In the genomic region with DNA sequence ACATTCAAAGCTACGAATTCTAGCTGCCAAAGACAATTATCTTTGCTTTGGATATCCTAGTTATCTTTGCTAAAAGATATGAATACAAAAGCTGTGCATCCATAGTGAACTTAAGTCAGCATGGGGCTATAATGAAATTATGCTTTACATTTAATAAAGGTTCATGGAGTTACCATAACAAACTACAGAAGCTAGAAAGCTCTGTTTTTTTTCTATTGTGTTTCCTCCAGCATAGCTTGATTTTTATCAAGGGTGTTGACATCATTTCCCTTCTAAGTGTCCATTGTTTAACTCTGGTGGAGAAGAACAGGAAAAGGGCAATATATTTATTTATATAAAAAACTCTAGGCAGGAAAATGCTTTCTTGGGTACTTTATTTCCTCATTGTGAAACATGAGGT, we compare ENCODE assay signal across 19 cellular contexts.
"Had no signal": no experiment of that assay in that cellular context is flagged by ENCODE, and none has a peak within 500 bp of the region (broad histone marks: within the 10 kb centered on the region; RNA-seq: fewer than 3 reads in every experiment).

No MANE protein-coding gene starts in this region.

- H3K36me3 ChIP-seq: esophagus squamous epithelium, thyroid gland had no signal

- H3K27ac Mint-ChIP-seq: activated CD4-positive, alpha-beta T cell treated with anti-CD3 and anti-CD28 coated beads, Interleukin-2, amount 10 ng/mL, durations not matched to agents 7 days and 5 days; activated CD8-positive, alpha-beta T cell treated with anti-CD3 and anti-CD28 coated beads, Interleukin-2, amount 10 ng/mL, durations not matched to agents 7 days and 5 days; activated naive CD4-positive, alpha-beta T cell treated with anti-CD3 and anti-CD28 coated beads, Interleukin-2, amount 10 ng/mL, durations not matched to agents 7 days and 5 days; activated naive CD8-positive, alpha-beta T cell treated with anti-CD3 and anti-CD28 coated beads, Interleukin-2, amount 50 U/mL, for 24 hours; activated T-cell treated with anti-CD3 and anti-CD28 coated beads, Interleukin-2, amount 50 U/mL, for 24 hours; immature natural killer cell; natural killer cell; T-cell had no signal

- H3K4me1 ChIP-seq: esophagus squamous epithelium, foreskin keratinocyte, thyroid gland had no signal

- H3K4me3 Mint-ChIP-seq: activated CD4-positive, alpha-beta T cell treated with anti-CD3 and anti-CD28 coated beads, Interleukin-2, amount 10 ng/mL, durations not matched to agents 7 days and 5 days; activated CD8-positive, alpha-beta T cell treated with anti-CD3 and anti-CD28 coated beads, Interleukin-2, amount 10 ng/mL, durations not matched to agents 7 days and 5 days; activated naive CD4-positive, alpha-beta T cell treated with anti-CD3 and anti-CD28 coated beads, Interleukin-2, amount 10 ng/mL, durations not matched to agents 7 days and 5 days; activated naive CD8-positive, alpha-beta T cell treated with anti-CD3 and anti-CD28 coated beads, Interleukin-2, amount 50 U/mL, for 24 hours; activated T-cell treated with anti-CD3 and anti-CD28 coated beads, Interleukin-2, amount 50 U/mL, for 24 hours; immature natural killer cell; natural killer cell; T-cell had no signal

- H3K27ac ChIP-seq: coronary artery, esophagus squamous epithelium, foreskin keratinocyte, thyroid gland had no signal

- H3K36me3 Mint-ChIP-seq: activated naive CD4-positive, alpha-beta T cell treated with anti-CD3 and anti-CD28 coated beads, Interleukin-2, amount 10 ng/mL, durations not matched to agents 7 days and 5 days; immature natural killer cell; natural killer cell; T-cell had no signal

- H3K27me3 ChIP-seq: esophagus squamous epithelium, foreskin keratinocyte, thyroid gland had no signal

- H3K4me3 ChIP-seq: coronary artery, esophagus squamous epithelium, thyroid gland had no signal

- H3K27me3 Mint-ChIP-seq: activated CD4-positive, alpha-beta T cell treated with anti-CD3 and anti-CD28 coated beads, Interleukin-2, amount 10 ng/mL, durations not matched to agents 7 days and 5 days; activated naive CD4-positive, alpha-beta T cell treated with anti-CD3 and anti-CD28 coated beads, Interleukin-2, amount 10 ng/mL, durations not matched to agents 7 days and 5 days; activated naive CD8-positive, alpha-beta T cell treated with anti-CD3 and anti-CD28 coated beads, Interleukin-2, amount 50 U/mL, for 24 hours; T-cell had no signal

- H3K4me1 Mint-ChIP-seq: activated CD4-positive, alpha-beta T cell treated with anti-CD3 and anti-CD28 coated beads, Interleukin-2, amount 10 ng/mL, durations not matched to agents 7 days and 5 days; activated naive CD4-positive, alpha-beta T cell treated with anti-CD3 and anti-CD28 coated beads, Interleukin-2, amount 10 ng/mL, durations not matched to agents 7 days and 5 days; activated naive CD8-positive, alpha-beta T cell treated with anti-CD3 and anti-CD28 coated beads, Interleukin-2, amount 50 U/mL, for 24 hours; immature natural killer cell; natural killer cell; T-cell had no signal

- H3K9me3 ChIP-seq: thyroid gland had no signal

- DNase-seq: activated CD4-positive, alpha-beta T cell treated with anti-CD3 and anti-CD28 coated beads, Interleukin-2, amount 10 ng/mL, durations not matched to agents 7 days and 5 days; activated CD8-positive, alpha-beta T cell treated with anti-CD3 and anti-CD28 coated beads, Interleukin-2, amount 10 ng/mL, durations not matched to agents 7 days and 5 days; activated naive CD4-positive, alpha-beta T cell treated with anti-CD3 and anti-CD28 coated beads, Interleukin-2, amount 10 ng/mL, durations not matched to agents 7 days and 5 days; activated naive CD8-positive, alpha-beta T cell treated with anti-CD3 and anti-CD28 coated beads, Interleukin-2, amount 50 U/mL, for 24 hours; activated T-cell treated with anti-CD3 and anti-CD28 coated beads, Interleukin-2, amount 50 U/mL, for 24 hours; aorta; effector CD4-positive, alpha-beta T cell; esophagus squamous epithelium; foreskin keratinocyte; immature natural killer cell; kidney glomerular epithelial cell; mesenchymal stem cell; natural killer cell; posterior cingulate gyrus; stimulated activated CD4-positive, alpha-beta T cell treated with anti-CD3 and anti-CD28 coated beads, Interleukin-2, amount 100 ng/mL, for 24 hours; stimulated activated naive CD4-positive, alpha-beta T cell treated with Interleukin-2 at 50 U/mL for 16 hours; T-cell; thyroid gland had no signal

- H3K9me3 Mint-ChIP-seq: activated CD4-positive, alpha-beta T cell treated with anti-CD3 and anti-CD28 coated beads, Interleukin-2, amount 10 ng/mL, durations not matched to agents 7 days and 5 days; activated naive CD4-positive, alpha-beta T cell treated with anti-CD3 and anti-CD28 coated beads, Interleukin-2, amount 10 ng/mL, durations not matched to agents 7 days and 5 days; activated naive CD8-positive, alpha-beta T cell treated with anti-CD3 and anti-CD28 coated beads, Interleukin-2, amount 50 U/mL, for 24 hours; T-cell had no signal

- ATAC-seq: activated CD8-positive, alpha-beta T cell treated with anti-CD3 and anti-CD28 coated beads, Interleukin-2, amount 10 ng/mL, durations not matched to agents 7 days and 5 days; activated naive CD8-positive, alpha-beta T cell treated with anti-CD3 and anti-CD28 coated beads, Interleukin-2, amount 50 U/mL, for 24 hours; foreskin keratinocyte; natural killer cell; T-cell had no signal
